ENCODE assay signal across 17 cellular contexts in genomic region chr3:48963591-48963990, GRCh38. TPM values are rescaled to one million over a fixed set of nuclear protein-coding genes. Genes with fewer than 3 reads are reported as not detected.
DNase-seq lines count a peak whose midpoint lies in the region; ATAC-seq, FAIRE-seq and TF ChIP-seq lines count a peak whose summit lies in the region.
"Had no signal": no experiment of that assay in that cellular context is flagged by ENCODE, and none has a peak within 500 bp of the region (broad histone marks: within the 10 kb centered on the region; RNA-seq: fewer than 3 reads in every experiment).

No MANE protein-coding gene starts in this region.

- H3K4me1 ChIP-seq in H9 (ENCODE audit: insufficient read depth, low read length) (peaks cover 8% of the 10 kb centered on the region; the same call in 1 of the 2 replicates), HUES64 (ENCODE audit: insufficient read depth, low read length) (peaks cover 23% of the 10 kb centered on the region), H1 (replicated peaks in 1 of 4; ENCODE audit: control insufficient read depth in 3 of 4, insufficient read depth in 4 of 4, low read length in 3 of 4) (peaks cover 3 to 8% (median 5%) of the 10 kb centered on the region in 4 experiments; a peak in 6 of 7 replicates), iPS-20b (ENCODE audit: insufficient read depth, low read length) (peaks cover 9% of the 10 kb centered on the region; the same call in 1 of the 2 replicates), endodermal cell (ENCODE audit: control insufficient read depth, insufficient read depth, low read length) (no peaks in the 10 kb centered on the region)

- H2BK20ac ChIP-seq in H9 (ENCODE audit: low read depth, low read length, poor library complexity, severe bottlenecking) (no peak overlapping the region), H1 (ENCODE audit: low read length) (no peak overlapping the region)

- H4K20me1 ChIP-seq in H9 (ENCODE audit: control insufficient read depth, insufficient read depth, insufficient read length) (no peaks in the 10 kb centered on the region), H1 (replicated peaks in 1 of 2; ENCODE audit: control insufficient read depth in 1 of 2, insufficient read depth in 2 of 2, low read length in 2 of 2) (no peaks in the 10 kb centered on the region)

- TF ChIP-seq RAD21 in H1 (IDR thresholded peaks at IDR 0.05 in 1 of 2, conservative IDR thresholded peaks at IDR 0.05 in 1 of 2; ENCODE audit: low read depth in 2 of 2, low read length in 2 of 2) = no peak

- H4K5ac ChIP-seq in H9 (ENCODE audit: insufficient read length, low read depth, low read length) = no peak overlapping the region
- no peak overlapping the region for H4K5ac ChIP-seq in H1 (ENCODE audit: insufficient read length, low read depth, low read length)

- H3K9me3 ChIP-seq in H9 (ENCODE audit: control insufficient read depth, low read depth, low read length) (no peaks in the 10 kb centered on the region), HUES64 (ENCODE audit: insufficient read depth, low read depth, low read length) (no peaks in the 10 kb centered on the region), H1 (ENCODE audit: insufficient read depth in 2 of 2, low read depth in 1 of 2, low read length in 1 of 2) (no peaks in the 10 kb centered on the region), iPS-20b (ENCODE audit: insufficient read depth, low read depth, low read length) (no peaks in the 10 kb centered on the region), endodermal cell (ENCODE audit: control insufficient read depth, low read length) (no peaks in the 10 kb centered on the region)
- H3K9me3 ChIP-seq: BLaER1 treated with 17β-estradiol and CSF1 and Interleukin-3, amounts not matched to agents 10 nM and 100 nM had no signal

- H3K36me3 Mint-ChIP-seq in H9 (ENCODE audit: insufficient read depth in 1 of 3, low read depth in 3 of 3) (peaks cover 21 to 48% (median 31%) of the 10 kb centered on the region in 3 experiments; a peak in 6 of 7 replicates), endodermal cell (ENCODE audit: low read depth) (peaks cover 47% of the 10 kb centered on the region)

- no peak overlapping the region for H2BK15ac ChIP-seq in H9 (ENCODE audit: low read depth, low read length)
- H2BK15ac ChIP-seq in H1 (ENCODE audit: low read length) = no peak overlapping the region

- TF ChIP-seq EP300 in H1 (IDR thresholded peaks at IDR 0.05; ENCODE audit: borderline replicate concordance in 1 of 2, low read depth in 2 of 2, low read length in 2 of 2) = no peak

- H2AFZ ChIP-seq in H9 (ENCODE audit: low read length) = no peak overlapping the region
- H2AFZ ChIP-seq in H1 (ENCODE audit: low read length) = no peak overlapping the region
- H2AFZ ChIP-seq: GM23248 had no signal

- CTCF ChIA-PET in H1 (lab: Charles Lee; ENCODE audit: partially characterized antibody) = no interaction called here

- no peak for TF ChIP-seq POLR2A in H1 (IDR thresholded peaks at IDR 0.05; ENCODE audit: control extremely low read depth in 1 of 2, low read depth in 2 of 2, low read length in 2 of 2)

- H3K4ac ChIP-seq in H9 (ENCODE audit: low read depth, low read length) (no peak overlapping the region), H1 (replicated peaks; ENCODE audit: insufficient read length, low read depth, low read length) (no peak overlapping the region)

- H3K9ac ChIP-seq in H9 (ENCODE audit: extremely low read depth, insufficient read length, low read length) (no peak overlapping the region), HUES64 (ENCODE audit: low read depth, low read length) (peak overlapping the region; percentile 20; the same call in 1 of the 2 replicates), H1 (replicated peaks in 1 of 4; ENCODE audit: extremely low read depth in 1 of 4, low read depth in 3 of 4, low read length in 3 of 4) (no peak overlapping the region), iPS-20b (ENCODE audit: low read depth, low read length) (peak overlapping the region; percentile 6; the same call in 1 of the 2 replicates), endodermal cell (ENCODE audit: extremely low read depth, low read length, poor library complexity, severe bottlenecking) (no peak overlapping the region)
- H3K9ac ChIP-seq: BLaER1 treated with 17β-estradiol and CSF1 and Interleukin-3, amounts not matched to agents 10 nM and 100 nM; GM23248 had no signal

- TF ChIP-seq CTCF in H9 (conservative IDR thresholded peaks at IDR 0.05) = no peak
- no peak for TF ChIP-seq CTCF in H1 (IDR thresholded peaks at IDR 0.05; ENCODE audit: control extremely low read depth in 1 of 3, insufficient read depth in 1 of 3, low read depth in 1 of 3, low read length in 3 of 3)
- no peak for TF ChIP-seq CTCF in endodermal cell (conservative IDR thresholded peaks at IDR 0.05)

- H3K4me2 ChIP-seq in H9 (ENCODE audit: insufficient read depth, insufficient read length, low read length) (peak overlapping the region; percentile 42), H1 (ENCODE audit: insufficient read depth in 1 of 2, low read depth in 2 of 2, low read length in 2 of 2) (peak overlapping the region; percentile 45 to 63; a peak in 3 of 4 replicates)
- H3K4me2 ChIP-seq: BLaER1 treated with 17β-estradiol and CSF1 and Interleukin-3, amounts not matched to agents 10 nM and 100 nM had no signal

- H3K18ac ChIP-seq in H9 (ENCODE audit: insufficient read length, low read depth, low read length) = no peak overlapping the region
- H3K18ac ChIP-seq in H1 (ENCODE audit: extremely low read depth, low read length) = no peak overlapping the region

- H3K27me3 Mint-ChIP-seq in H9 (ENCODE audit: low read depth) = no peaks in the 10 kb centered on the region
- H3K27me3 Mint-ChIP-seq in endodermal cell (ENCODE audit: insufficient read depth) = no peaks in the 10 kb centered on the region
- H3K27me3 Mint-ChIP-seq: B cell had no signal

- ATAC-seq in GM18511 (IDR thresholded peaks at IDR 0.05; ENCODE audit: unreplicated experiment) = no peak
- ATAC-seq: CD8-positive, alpha-beta T cell had no signal

- no peak overlapping the region for H3T11ph ChIP-seq in H9 (ENCODE audit: low read length)

- H3K27me3 ChIP-seq in H9 (ENCODE audit: insufficient read depth, low read length) = no peaks in the 10 kb centered on the region; the same call in 1 of the 2 replicates
- no peaks in the 10 kb centered on the region for H3K27me3 ChIP-seq in HUES64 (ENCODE audit: insufficient read depth, low read length)
- no peaks in the 10 kb centered on the region for H3K27me3 ChIP-seq in H1 (replicated peaks in 1 of 4; ENCODE audit: control insufficient read depth in 3 of 4, extremely low read depth in 1 of 4, insufficient read depth in 3 of 4, low read length in 3 of 4)
- H3K27me3 ChIP-seq in iPS-20b (ENCODE audit: insufficient read depth, low read length) = no peaks in the 10 kb centered on the region
- H3K27me3 ChIP-seq in endodermal cell (ENCODE audit: control insufficient read depth, insufficient read depth, low read length, poor library complexity, severe bottlenecking) = no peaks in the 10 kb centered on the region
- H3K27me3 ChIP-seq: BLaER1 treated with 17β-estradiol and CSF1 and Interleukin-3, amounts not matched to agents 10 nM and 100 nM had no signal

- H2BK5ac ChIP-seq in H9 (ENCODE audit: insufficient read length, low read length) (no peak overlapping the region), H1 (ENCODE audit: low read depth, low read length) (no peak overlapping the region; the same call in 1 of the 2 replicates)

- H3K4me3 ChIP-seq in HUES64 (ENCODE audit: low read length) (peak overlapping the region; percentile 27; the same call in 1 of the 2 replicates), H1 (ENCODE audit: extremely low read depth in 1 of 4, insufficient read depth in 2 of 4, low read depth in 3 of 4, low read length in 4 of 4) (peak overlapping the region in 1 of 4 experiments; percentile 35; a peak in 1 of 8 replicates), iPS-20b (ENCODE audit: low read length) (peak overlapping the region; percentile 22; the same call in 1 of the 2 replicates), endodermal cell (ENCODE audit: low read length) (no peak overlapping the region)
- H3K4me3 ChIP-seq: BLaER1 treated with 17β-estradiol and CSF1 and Interleukin-3, amounts not matched to agents 10 nM and 100 nM; GM23248 had no signal

- H3K4me1 Mint-ChIP-seq in H9 (peaks cover 18% of the 10 kb centered on the region in 2 experiments), endodermal cell (peaks cover 4% of the 10 kb centered on the region)

- H3K56ac ChIP-seq in H9 (ENCODE audit: insufficient read length, low read depth, low read length) (no peak overlapping the region), H1 (replicated peaks; ENCODE audit: insufficient read length, low read depth, low read length) (no peak overlapping the region)

- POLR2A ChIA-PET in H1 (lab: Charles Lee; ENCODE audit: partially characterized antibody) = interaction anchor here (1.4 to 1.5 kb wide), 2 partner anchors 44 to 130 kb away, joined by 3 to 4 read pairs; partner anchors contain the start of genes QRICH1 and WDR6

- peak overlapping the region; percentile 42 for H3K27ac ChIP-seq in H9 (ENCODE audit: insufficient read length, low read depth, low read length)
- peak overlapping the region; percentile 59; the same call in 1 of the 2 replicates for H3K27ac ChIP-seq in HUES64 (ENCODE audit: low read depth, low read length)
- H3K27ac ChIP-seq in H1 (ENCODE audit: low read depth, low read length) = no peak overlapping the region
- H3K27ac ChIP-seq in iPS-20b (ENCODE audit: low read length) = no peak overlapping the region
- H3K27ac ChIP-seq in endodermal cell (ENCODE audit: low read depth, low read length) = no peak overlapping the region
- H3K27ac ChIP-seq: GM23248 had no signal

- no peak overlapping the region for H4K8ac ChIP-seq in H9 (replicated peaks; ENCODE audit: insufficient read length, low read depth, low read length)
- no peak overlapping the region for H4K8ac ChIP-seq in H1 (ENCODE audit: extremely low read depth, insufficient read depth, low read length)

- no peaks in the 10 kb centered on the region for H3K23me2 ChIP-seq in H9 (ENCODE audit: insufficient read length, low read depth, low read length, poor library complexity, severe bottlenecking)
- no peaks in the 10 kb centered on the region for H3K23me2 ChIP-seq in H1 (ENCODE audit: low read depth, low read length)

- H4K91ac ChIP-seq in H9 (ENCODE audit: insufficient read length, low read depth, low read length) (no peak overlapping the region), H1 (replicated peaks; ENCODE audit: insufficient read length, low read length) (no peak overlapping the region)

- H2BK120ac ChIP-seq in H9 (ENCODE audit: low read depth, low read length, poor library complexity, severe bottlenecking) (no peak overlapping the region), H1 (replicated peaks; ENCODE audit: low read depth, low read length) (no peak overlapping the region)

- H3K23ac ChIP-seq in H9 (ENCODE audit: insufficient read length, low read depth, low read length) (no peak overlapping the region), H1 (ENCODE audit: insufficient read length) (no peak overlapping the region)

- H3K79me2 ChIP-seq in H9 (ENCODE audit: insufficient read depth, low read length) = no peaks in the 10 kb centered on the region
- H3K79me2 ChIP-seq in H1 (ENCODE audit: control insufficient read depth in 1 of 2, insufficient read depth in 2 of 2, low read length in 2 of 2) = peaks cover 0 to 4% of the 10 kb centered on the region in 2 experiments; a peak in 1 of 4 replicates

- H2BK12ac ChIP-seq in H9 (ENCODE audit: insufficient read length, low read depth, low read length) (no peak overlapping the region), H1 (ENCODE audit: low read depth, low read length) (no peak overlapping the region)

- H3K36me3 ChIP-seq in HUES64 (ENCODE audit: insufficient read depth, low read length) (peaks cover 58% of the 10 kb centered on the region), H1 (ENCODE audit: control insufficient read depth in 2 of 4, insufficient read depth in 4 of 4, low read length in 3 of 4) (peaks cover 2 to 28% (median 14%) of the 10 kb centered on the region in 4 experiments; a peak in 7 of 8 replicates), iPS-20b (ENCODE audit: insufficient read depth, low read depth, low read length) (peaks cover 51% of the 10 kb centered on the region), endodermal cell (ENCODE audit: control insufficient read depth, insufficient read depth, low read length) (peaks cover 56% of the 10 kb centered on the region)

- no peaks in the 10 kb centered on the region for H3K9me3 Mint-ChIP-seq in H9
- H3K9me3 Mint-ChIP-seq in endodermal cell = no peaks in the 10 kb centered on the region
- H3K9me3 Mint-ChIP-seq: CD8-positive, alpha-beta T cell had no signal

- H3K4me3 Mint-ChIP-seq in H9 = peak overlapping the region; percentile 26 to 50; a peak in 3 of 5 replicates
- H3K4me3 Mint-ChIP-seq in endodermal cell = no peak overlapping the region
- H3K4me3 Mint-ChIP-seq: B cell; CD8-positive, alpha-beta T cell had no signal

- DNase-seq in H9 = no peak
- DNase-seq in H1 (ENCODE audit: low read depth in 1 of 2, low spot score in 2 of 2) = no peak
- no peak for DNase-seq in endodermal cell
- DNase-seq in NAMALWA (ENCODE audit: low spot score) = no peak
- DNase-seq: Calu3; CD8-positive, alpha-beta T cell; DMS79 treated with DMSO at 0.1 percent for 48 hours; GF-D8; GM23248; H7 had no signal

- H3K14ac ChIP-seq in H9 (ENCODE audit: insufficient read depth, low read length) (no peak overlapping the region), H1 (ENCODE audit: insufficient read length) (no peak overlapping the region)

- H3K79me1 ChIP-seq in H9 (ENCODE audit: insufficient read depth, low read depth, low read length, poor library complexity, severe bottlenecking) (no peaks in the 10 kb centered on the region), H1 (ENCODE audit: low read depth, low read length) (peaks cover 7% of the 10 kb centered on the region)

- no peak for FAIRE-seq in H1 (lab: Jason Lieb, UNC)
- FAIRE-seq: GM19239, HTR-8/SVneo had no signal

- WGBS in H9 (ENCODE audit: extremely low coverage, insufficient read length, low lambda C conversion rate) = no CpG with 5 or more reads among the region's 2 CpGs
- 55% methylated on average over 2 of the region's 2 CpGs for WGBS in HUES64
- WGBS in H1 (ENCODE audit: extremely low coverage in 1 of 2, insufficient coverage in 1 of 2, insufficient read length in 1 of 2, insufficient replicate concordance in 2 of 2, low coverage in 1 of 2, low lambda C conversion rate in 2 of 2, missing lambda C conversion rate in 1 of 2), 2 experiments = 43% methylated on average over 2 of the region's 2 CpGs; no CpG with 5 or more reads in 1 of the 2 experiments
- 84 to 92% methylated on average over 2 of the region's 2 CpGs for WGBS in endodermal cell (ENCODE audit: insufficient coverage in 1 of 2, insufficient read length in 1 of 2), 2 experiments

- peak overlapping the region; percentile 44 to 83 (median 47); a peak in 4 of 7 replicates for H3K27ac Mint-ChIP-seq in H9
- no peak overlapping the region for H3K27ac Mint-ChIP-seq in endodermal cell
- H3K27ac Mint-ChIP-seq: B cell; CD8-positive, alpha-beta T cell had no signal

- H2AK5ac ChIP-seq in H9 (ENCODE audit: insufficient read length, low read length) = no peak overlapping the region
- H2AK5ac ChIP-seq in H1 (ENCODE audit: low read depth, low read length) = no peak overlapping the region

RNA-seq across cellular contexts. Expression of gene P4HTM, which starts 26.4 kb away (rescaled TPM):
- total RNA-seq in H9 (2021) (34.5 and 36.0 TPM in 2 replicates), endodermal cell (10 to 100 TPM; 12.4 to 17.6 TPM)
- 9.9 TPM for polyA plus RNA-seq in HUES64 (2013, experiment 1 of 2)
- 12.2 TPM for polyA plus RNA-seq in HUES64 (2013, experiment 2 of 2)
- total RNA-seq in H1 (2021; fragmentation: NEBNext Ultra II Directional; extraction: Animal tissue kit (Norgen Biotek cat#: 25700)) = 18.6 and 19.1 TPM in 2 replicates
- 25.4 and 31.1 TPM in 2 replicates for polyA plus RNA-seq in H1 (2011; rRNA removed)
- polyA plus RNA-seq in H1 (2011; cell fraction: cytosol; rRNA removed) = 29.9 TPM
- polyA plus RNA-seq in H1 (2011; cell fraction: nucleus; rRNA removed) = 89.3 TPM
- polyA plus RNA-seq in H1 (2012, experiment 1 of 2) = 12.6 to 22.7 TPM (median 21.6 TPM) in 4 replicates
- polyA plus RNA-seq in H1 (2012, experiment 2 of 2) = 14.0 TPM
- polyA plus RNA-seq in H1 (2013, experiment 1 of 2) = 18.0 TPM
- polyA plus RNA-seq in H1 (2013, experiment 2 of 2) = 14.1 TPM
- polyA minus RNA-seq in H1 (2011; rRNA and poly(A)+ RNA removed) = 34.6 and 38.0 TPM in 2 replicates
- 24.7 TPM for polyA minus RNA-seq in H1 (2011; cell fraction: cytosol; rRNA and poly(A)+ RNA removed)
- polyA minus RNA-seq in H1 (2011; cell fraction: nucleus; rRNA and poly(A)+ RNA removed) = 72.0 TPM
- polyA plus RNA-seq in endodermal cell (2013, experiment 1 of 2) = 26.5 TPM
- polyA plus RNA-seq in endodermal cell (2013, experiment 2 of 2) = 19.4 TPM

RNA-seq across cellular contexts. Expression of gene WDR6, which starts 43.6 kb away (rescaled TPM):
- 282 and 298 TPM in 2 replicates for total RNA-seq in H9 (2021)
- 102 TPM for polyA plus RNA-seq in HUES64 (2013, experiment 1 of 2)
- 90.3 TPM for polyA plus RNA-seq in HUES64 (2013, experiment 2 of 2)
- total RNA-seq in H1 (2021; fragmentation: NEBNext Ultra II Directional; extraction: Animal tissue kit (Norgen Biotek cat#: 25700)) = 180 and 187 TPM in 2 replicates
- 257 and 340 TPM in 2 replicates for polyA plus RNA-seq in H1 (2011; rRNA removed)
- 262 TPM for polyA plus RNA-seq in H1 (2011; cell fraction: cytosol; rRNA removed)
- 878 TPM for polyA plus RNA-seq in H1 (2011; cell fraction: nucleus; rRNA removed)
- 176 to 244 TPM (median 215 TPM) in 4 replicates for polyA plus RNA-seq in H1 (2012, experiment 1 of 2)
- 172 TPM for polyA plus RNA-seq in H1 (2012, experiment 2 of 2)
- 84.5 TPM for polyA plus RNA-seq in H1 (2013, experiment 1 of 2)
- 77.8 TPM for polyA plus RNA-seq in H1 (2013, experiment 2 of 2)
- 252 and 296 TPM in 2 replicates for polyA minus RNA-seq in H1 (2011; rRNA and poly(A)+ RNA removed)
- polyA minus RNA-seq in H1 (2011; cell fraction: cytosol; rRNA and poly(A)+ RNA removed) = 109 TPM
- 118 TPM for polyA minus RNA-seq in H1 (2011; cell fraction: nucleus; rRNA and poly(A)+ RNA removed)
- 100 to 1,000 TPM; 106 to 166 TPM for total RNA-seq in endodermal cell
- 171 TPM for polyA plus RNA-seq in endodermal cell (2013, experiment 1 of 2)
- 134 TPM for polyA plus RNA-seq in endodermal cell (2013, experiment 2 of 2)

RNA-seq across cellular contexts. Expression of gene ARIH2, which starts 44.9 kb away (rescaled TPM):
- total RNA-seq in H9 (2021) (114 and 122 TPM in 2 replicates), endodermal cell (100 to 1,000 TPM in 1 of 2 donors, 10 to 100 TPM in 1; 86.6 to 113 TPM)
- 74.7 TPM for polyA plus RNA-seq in HUES64 (2013, experiment 1 of 2)
- 63.8 TPM for polyA plus RNA-seq in HUES64 (2013, experiment 2 of 2)
- 121 and 136 TPM in 2 replicates for total RNA-seq in H1 (2021; fragmentation: NEBNext Ultra II Directional; extraction: Animal tissue kit (Norgen Biotek cat#: 25700))
- 70.3 and 72.9 TPM in 2 replicates for polyA plus RNA-seq in H1 (2011; rRNA removed)
- 84.5 TPM for polyA plus RNA-seq in H1 (2011; cell fraction: cytosol; rRNA removed)
- polyA plus RNA-seq in H1 (2011; cell fraction: nucleus; rRNA removed) = 101 TPM
- polyA plus RNA-seq in H1 (2012, experiment 1 of 2) = 73.0 to 87.2 TPM (median 83.2 TPM) in 4 replicates
- 21.8 TPM for polyA plus RNA-seq in H1 (2012, experiment 2 of 2)
- 58.5 TPM for polyA plus RNA-seq in H1 (2013, experiment 1 of 2)
- 59.3 TPM for polyA plus RNA-seq in H1 (2013, experiment 2 of 2)
- 171 and 221 TPM in 2 replicates for polyA minus RNA-seq in H1 (2011; rRNA and poly(A)+ RNA removed)
- polyA minus RNA-seq in H1 (2011; cell fraction: cytosol; rRNA and poly(A)+ RNA removed) = 86.0 TPM
- polyA minus RNA-seq in H1 (2011; cell fraction: nucleus; rRNA and poly(A)+ RNA removed) = 73.0 TPM
- 65.9 TPM for polyA plus RNA-seq in endodermal cell (2013, experiment 1 of 2)
- polyA plus RNA-seq in endodermal cell (2013, experiment 2 of 2) = 65.7 TPM

RNA-seq across cellular contexts. Expression of gene DALRD3, which starts 54.8 kb away (rescaled TPM):
- total RNA-seq in H9 (2021) = 27.1 and 32.3 TPM in 2 replicates
- 23.3 TPM for polyA plus RNA-seq in HUES64 (2013, experiment 1 of 2)
- polyA plus RNA-seq in HUES64 (2013, experiment 2 of 2) = 27.9 TPM
- total RNA-seq in H1 (2021; fragmentation: NEBNext Ultra II Directional; extraction: Animal tissue kit (Norgen Biotek cat#: 25700)) = 30.4 and 31.6 TPM in 2 replicates
- 86.5 and 95.3 TPM in 2 replicates for polyA plus RNA-seq in H1 (2011; rRNA removed)
- polyA plus RNA-seq in H1 (2011; cell fraction: cytosol; rRNA removed) = 73.1 TPM
- polyA plus RNA-seq in H1 (2011; cell fraction: nucleus; rRNA removed) = 140 TPM
- polyA plus RNA-seq in H1 (2012, experiment 1 of 2) = 34.7 to 40.6 TPM (median 39.8 TPM) in 4 replicates
- polyA plus RNA-seq in H1 (2012, experiment 2 of 2) = 74.3 TPM
- polyA plus RNA-seq in H1 (2013, experiment 1 of 2) = 33.5 TPM
- polyA plus RNA-seq in H1 (2013, experiment 2 of 2) = 33.7 TPM
- 87.2 and 103 TPM in 2 replicates for polyA minus RNA-seq in H1 (2011; rRNA and poly(A)+ RNA removed)
- 32.7 TPM for polyA minus RNA-seq in H1 (2011; cell fraction: cytosol; rRNA and poly(A)+ RNA removed)
- polyA minus RNA-seq in H1 (2011; cell fraction: nucleus; rRNA and poly(A)+ RNA removed) = 48.1 TPM
- 10 to 100 TPM; 40.8 to 41.9 TPM for total RNA-seq in endodermal cell
- 47.1 TPM for polyA plus RNA-seq in endodermal cell (2013, experiment 1 of 2)
- 38.8 TPM for polyA plus RNA-seq in endodermal cell (2013, experiment 2 of 2)

RNA-seq across cellular contexts. Expression of gene NDUFAF3, which starts 58.3 kb away (rescaled TPM):
- total RNA-seq in H9 (2021) (39.9 and 40.7 TPM in 2 replicates), endodermal cell (10 to 100 TPM; 32.9 to 39.1 TPM)
- 25.2 TPM for polyA plus RNA-seq in HUES64 (2013, experiment 1 of 2)
- 35.8 TPM for polyA plus RNA-seq in HUES64 (2013, experiment 2 of 2)
- total RNA-seq in H1 (2021; fragmentation: NEBNext Ultra II Directional; extraction: Animal tissue kit (Norgen Biotek cat#: 25700)) = 26.2 and 27.8 TPM in 2 replicates
- polyA plus RNA-seq in H1 (2011; rRNA removed) = 45.5 and 52.1 TPM in 2 replicates
- polyA plus RNA-seq in H1 (2011; cell fraction: cytosol; rRNA removed) = 31.7 TPM
- polyA plus RNA-seq in H1 (2011; cell fraction: nucleus; rRNA removed) = 38.4 TPM
- polyA plus RNA-seq in H1 (2012, experiment 1 of 2) = 10.4 to 48.0 TPM (median 37.5 TPM) in 4 replicates
- 25.5 TPM for polyA plus RNA-seq in H1 (2012, experiment 2 of 2)
- polyA plus RNA-seq in H1 (2013, experiment 1 of 2) = 38.2 TPM
- 40.2 TPM for polyA plus RNA-seq in H1 (2013, experiment 2 of 2)
- 15.3 and 24.4 TPM in 2 replicates for polyA minus RNA-seq in H1 (2011; rRNA and poly(A)+ RNA removed)
- 24.3 TPM for polyA minus RNA-seq in H1 (2011; cell fraction: cytosol; rRNA and poly(A)+ RNA removed)
- 52.4 TPM for polyA minus RNA-seq in H1 (2011; cell fraction: nucleus; rRNA and poly(A)+ RNA removed)
- polyA plus RNA-seq in endodermal cell (2013, experiment 1 of 2) = 54.3 TPM
- 50.4 TPM for polyA plus RNA-seq in endodermal cell (2013, experiment 2 of 2)

Comparison
In these comparisons a context has a peak if more than half of its experiments do, and no peak if none do; other contexts are left out.
1. H3K27ac ChIP-seq: peak in H9 (single experiment) and HUES64 (single experiment); none in H1 (single experiment), iPS-20b (single experiment) and endodermal cell (single experiment).
2. H3K9ac ChIP-seq: peak in HUES64 (single experiment) and iPS-20b (single experiment); none in H9 (single experiment), H1 (0 of 4) and endodermal cell (single experiment).